Comparison of ENCODE assay signal across 32 cellular contexts in genomic region chr18:69616114-69616513, GRCh38.
"Had no signal": no experiment of that assay in that cellular context is flagged by ENCODE, and none has a peak within 500 bp of the region (broad histone marks: within the 10 kb centered on the region; RNA-seq: fewer than 3 reads in every experiment).

No MANE protein-coding gene starts in this region.

- H3K27me3 ChIP-seq: adrenal gland, body of pancreas, brain microvascular endothelial cell, breast epithelium had no signal

- DNase-seq: activated B cell treated with CpG ODN at 0.5 μM for 24 hours; activated CD4-positive, alpha-beta memory T cell treated with anti-CD3 and anti-CD28 coated beads for 36 hours; activated CD4-positive, alpha-beta T cell treated with anti-CD3 and anti-CD28 coated beads for 4 hours; activated CD4-positive, alpha-beta T cell treated with anti-CD3 and anti-CD28 coated beads, Interleukin-2, amount 10 ng/mL, durations not matched to agents 24 days and 14 days; activated CD4-positive, alpha-beta T cell treated with anti-CD3 and anti-CD28 coated beads, Interleukin-2, amount 50 U/mL, for 1 hour; activated CD4-positive, alpha-beta T cell treated with anti-CD3 and anti-CD28 coated beads, Interleukin-2, amount 50 U/mL, for 4 hours; activated CD4-positive, CD25-positive, alpha-beta regulatory T cell treated with anti-CD3 and anti-CD28 coated beads, Interleukin-2, amount 50 U/mL, for 72 hours; activated CD8-positive, alpha-beta memory T cell treated with anti-CD3 and anti-CD28 coated beads, Interleukin-2, amount 50 U/mL, for 4 hours; activated CD8-positive, alpha-beta T cell treated with anti-CD3 and anti-CD28 coated beads for 36 hours; activated effector memory CD4-positive, alpha-beta T cell treated with anti-CD3 and anti-CD28 coated beads, Interleukin-2, amount 50 U/mL, for 16 hours; activated gamma-delta T cell treated with Interleukin-2 at 50 U/mL for 16 hours; activated naive CD4-positive, alpha-beta T cell; activated naive CD4-positive, alpha-beta T cell treated with anti-CD3 and anti-CD28 coated beads for 36 hours; activated naive CD4-positive, alpha-beta T cell treated with anti-CD3 and anti-CD28 coated beads, Interleukin-2, amount 50 U/mL, for 16 hours; activated naive CD8-positive, alpha-beta T cell treated with anti-CD3 and anti-CD28 coated beads for 36 hours; activated T-cell treated with anti-CD3 and anti-CD28 coated beads for 4 hours; activated T-cell treated with anti-CD3 and anti-CD28 coated beads, Interleukin-2, amount 50 U/mL, for 1 hour; activated T-cell treated with anti-CD3 and anti-CD28 coated beads, Interleukin-2, amount 50 U/mL, for 4 hours; activated T-cell treated with anti-CD3 and anti-CD28 coated beads, Interleukin-2, amount 50 U/mL, for 72 hours; adrenal gland; amniotic stem cell; aorta; body of pancreas; brain microvascular endothelial cell; central memory CD4-positive, alpha-beta T cell; T-helper 1 cell; T-helper 2 cell; T-helper 9 cell had no signal

- H3K4me1 ChIP-seq: adrenal gland, body of pancreas, breast epithelium had no signal

- H3K9me3 ChIP-seq: adrenal gland, body of pancreas, breast epithelium had no signal

- ATAC-seq: activated CD8-positive, alpha-beta T cell treated with anti-CD3 and anti-CD28 coated beads for 36 hours; activated naive CD4-positive, alpha-beta T cell treated with anti-CD3 and anti-CD28 coated beads, Interleukin-2, amount 50 U/mL, for 72 hours; activated T-cell treated with anti-CD3 and anti-CD28 coated beads, Interleukin-2, amount 50 U/mL, for 4 hours; activated T-cell treated with anti-CD3 and anti-CD28 coated beads, Interleukin-2, amount 50 U/mL, for 72 hours; activated T-helper 17 cell treated with anti-CD3 and anti-CD28 coated beads, Interleukin-2, amount 50 U/mL, for 72 hours; body of pancreas had no signal

- H3K4me3 ChIP-seq: adrenal gland, body of pancreas, breast epithelium had no signal

- H3K27ac ChIP-seq: adrenal gland, body of pancreas, brain microvascular endothelial cell, breast epithelium, VCaP had no signal

- H3K36me3 ChIP-seq: adrenal gland, brain microvascular endothelial cell, breast epithelium had no signal
